Comparison of ENCODE assay signal across 36 cellular contexts in the genomic region with DNA sequence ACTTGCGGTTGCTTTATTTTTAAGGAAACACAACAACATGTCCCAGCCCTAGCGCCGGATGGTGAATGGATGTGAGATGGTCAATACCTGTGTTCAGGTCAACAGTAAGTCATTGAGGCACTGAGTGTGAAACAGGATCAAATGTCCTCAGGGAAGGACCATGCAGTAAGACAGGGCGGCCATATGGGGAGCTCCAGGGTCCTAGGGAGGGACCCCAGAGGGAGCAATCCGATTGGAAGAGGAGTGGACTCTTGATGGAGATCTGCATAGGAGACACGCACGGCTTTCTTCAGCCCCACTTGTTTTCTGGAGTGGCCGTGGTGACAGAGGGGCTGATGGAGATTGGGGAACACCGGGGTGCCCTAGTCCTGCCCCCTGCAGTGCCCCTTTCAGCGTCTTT.
"Had no signal": no experiment of that assay in that cellular context is flagged by ENCODE, and none has a peak within 500 bp of the region (broad histone marks: within the 10 kb centered on the region; RNA-seq: fewer than 3 reads in every experiment).

No MANE protein-coding gene starts in this region.

- H3K9me3 Mint-ChIP-seq: activated CD4-positive, alpha-beta memory T cell treated with anti-CD3 and anti-CD28 coated beads for 36 hours; activated CD4-positive, alpha-beta T cell treated with anti-CD3 and anti-CD28 coated beads, Interleukin-2, amount 10 ng/mL, durations not matched to agents 24 days and 14 days; activated naive CD4-positive, alpha-beta T cell treated with anti-CD3 and anti-CD28 coated beads for 36 hours; activated naive CD4-positive, alpha-beta T cell treated with anti-CD3 and anti-CD28 coated beads, Interleukin-2, amount 50 U/mL, for 24 hours; activated T-helper 1 cell treated with anti-CD3 and anti-CD28 coated beads, Interleukin-12 subunit alpha, Interleukin-12 subunit beta, Interleukin-2, Interleukin-4 antibody, amounts not matched to agents 30 ng/mL and 10 ng/mL and 1 ng/mL, durations not matched to agents 14 hours and 24 hours and 36 hours; activated T-helper 2 cell treated with anti-CD3 and anti-CD28 coated beads, Interferon-gamma antibody, Interleukin-2, Interleukin-4, amounts not matched to agents 10 μg/mL and 5 μg/mL and 100 μg/mL, durations not matched to agents 14 hours and 24 hours and 36 hours; T-helper 2 cell treated with Interferon-gamma antibody and Interleukin-4, amounts not matched to agents 5 μg/mL and 100 μg/mL, for 36 hours had no signal

- H3K27me3 ChIP-seq: adrenal gland, cardiac muscle cell, colonic mucosa, foreskin keratinocyte, gastrocnemius medialis had no signal

- H3K9me3 ChIP-seq: adrenal gland, breast epithelium, colonic mucosa, gastrocnemius medialis, heart left ventricle had no signal

- H3K4me1 Mint-ChIP-seq: activated CD4-positive, alpha-beta T cell treated with anti-CD3 and anti-CD28 coated beads for 36 hours; activated CD4-positive, alpha-beta T cell treated with anti-CD3 and anti-CD28 coated beads, Interleukin-2, amount 10 ng/mL, durations not matched to agents 24 days and 14 days; activated CD8-positive, alpha-beta memory T cell treated with anti-CD3 and anti-CD28 coated beads, Interleukin-2, amount 10 ng/mL, durations not matched to agents 7 days and 5 days; activated naive CD4-positive, alpha-beta T cell treated with anti-CD3 and anti-CD28 coated beads, Interleukin-2, amount 50 U/mL, for 24 hours; activated naive CD8-positive, alpha-beta T cell treated with anti-CD3 and anti-CD28 coated beads for 36 hours; activated naive CD8-positive, alpha-beta T cell treated with anti-CD3 and anti-CD28 coated beads, Interleukin-2, amount 50 U/mL, for 24 hours; T-helper 17 cell had no signal

- H3K36me3 Mint-ChIP-seq: activated CD4-positive, alpha-beta memory T cell treated with anti-CD3 and anti-CD28 coated beads for 36 hours; activated CD8-positive, alpha-beta memory T cell treated with anti-CD3 and anti-CD28 coated beads, Interleukin-2, amount 10 ng/mL, durations not matched to agents 7 days and 5 days; activated naive CD4-positive, alpha-beta T cell treated with anti-CD3 and anti-CD28 coated beads, Interleukin-2, amount 50 U/mL, for 24 hours; activated naive CD8-positive, alpha-beta T cell treated with anti-CD3 and anti-CD28 coated beads for 36 hours; brain had no signal

- H3K4me1 ChIP-seq: adrenal gland, breast epithelium, colonic mucosa, foreskin keratinocyte, gastrocnemius medialis, heart left ventricle had no signal

- H3K27ac ChIP-seq: adrenal gland, breast epithelium, cardiac muscle cell, colonic mucosa, foreskin keratinocyte, gastrocnemius medialis, heart left ventricle, WERI-Rb-1 had no signal

- H3K27me3 Mint-ChIP-seq: activated CD4-positive, alpha-beta memory T cell treated with anti-CD3 and anti-CD28 coated beads for 36 hours; activated CD4-positive, alpha-beta T cell treated with anti-CD3 and anti-CD28 coated beads for 36 hours; activated CD4-positive, alpha-beta T cell treated with anti-CD3 and anti-CD28 coated beads, Interleukin-2, amount 10 ng/mL, durations not matched to agents 24 days and 14 days; activated CD8-positive, alpha-beta memory T cell treated with anti-CD3 and anti-CD28 coated beads, Interleukin-2, amount 10 ng/mL, durations not matched to agents 7 days and 5 days; activated naive CD4-positive, alpha-beta T cell treated with anti-CD3 and anti-CD28 coated beads, Interleukin-2, amount 50 U/mL, for 24 hours; activated naive CD8-positive, alpha-beta T cell treated with anti-CD3 and anti-CD28 coated beads, Interleukin-2, amount 50 U/mL, for 24 hours had no signal

- H3K27ac Mint-ChIP-seq: activated CD4-positive, alpha-beta memory T cell treated with anti-CD3 and anti-CD28 coated beads for 36 hours; activated CD4-positive, alpha-beta T cell treated with anti-CD3 and anti-CD28 coated beads for 36 hours; activated CD4-positive, alpha-beta T cell treated with anti-CD3 and anti-CD28 coated beads, Interleukin-2, amount 10 ng/mL, durations not matched to agents 24 days and 14 days; activated CD8-positive, alpha-beta memory T cell treated with anti-CD3 and anti-CD28 coated beads, Interleukin-2, amount 10 ng/mL, durations not matched to agents 7 days and 5 days; activated CD8-positive, alpha-beta T cell treated with anti-CD3 and anti-CD28 coated beads, Interleukin-2, amount 10 ng/mL, durations not matched to agents 7 days and 5 days; activated naive CD4-positive, alpha-beta T cell treated with anti-CD3 and anti-CD28 coated beads for 36 hours; activated naive CD4-positive, alpha-beta T cell treated with anti-CD3 and anti-CD28 coated beads, Interleukin-2, amount 50 U/mL, for 24 hours; activated naive CD8-positive, alpha-beta T cell treated with anti-CD3 and anti-CD28 coated beads for 36 hours; activated naive CD8-positive, alpha-beta T cell treated with anti-CD3 and anti-CD28 coated beads, Interleukin-2, amount 50 U/mL, for 24 hours; activated T-helper 1 cell treated with anti-CD3 and anti-CD28 coated beads, Interleukin-12 subunit alpha, Interleukin-12 subunit beta, Interleukin-2, Interleukin-4 antibody, amounts not matched to agents 30 ng/mL and 10 ng/mL and 1 ng/mL, durations not matched to agents 14 hours and 24 hours and 36 hours; activated T-helper 2 cell treated with anti-CD3 and anti-CD28 coated beads, Interferon-gamma antibody, Interleukin-2, Interleukin-4, amounts not matched to agents 10 μg/mL and 5 μg/mL and 100 μg/mL, durations not matched to agents 14 hours and 24 hours and 36 hours; brain; T-helper 17 cell; T-helper 2 cell treated with Interferon-gamma antibody and Interleukin-4, amounts not matched to agents 5 μg/mL and 100 μg/mL, for 36 hours had no signal

- DNase-seq: activated CD4-positive, alpha-beta memory T cell treated with anti-CD3 and anti-CD28 coated beads for 36 hours; activated CD4-positive, alpha-beta T cell treated with anti-CD3 and anti-CD28 coated beads for 36 hours; activated CD4-positive, alpha-beta T cell treated with anti-CD3 and anti-CD28 coated beads, Interleukin-2, amount 10 ng/mL, durations not matched to agents 24 days and 14 days; activated CD4-positive, CD25-positive, alpha-beta regulatory T cell; activated CD4-positive, CD25-positive, alpha-beta regulatory T cell treated with anti-CD3 and anti-CD28 coated beads, Interleukin-2, amount 50 U/mL, for 72 hours; activated CD8-positive, alpha-beta memory T cell treated with anti-CD3 and anti-CD28 coated beads, Interleukin-2, amount 10 ng/mL, durations not matched to agents 7 days and 5 days; activated CD8-positive, alpha-beta memory T cell treated with anti-CD3 and anti-CD28 coated beads, Interleukin-2, amount 50 U/mL, for 4 hours; activated CD8-positive, alpha-beta T cell treated with anti-CD3 and anti-CD28 coated beads, Interleukin-2, amount 10 ng/mL, durations not matched to agents 7 days and 5 days; activated effector memory CD4-positive, alpha-beta T cell treated with anti-CD3 and anti-CD28 coated beads, Interleukin-2, amount 50 U/mL, for 16 hours; activated naive CD4-positive, alpha-beta T cell treated with anti-CD3 and anti-CD28 coated beads for 36 hours; activated naive CD8-positive, alpha-beta T cell treated with anti-CD3 and anti-CD28 coated beads for 36 hours; activated naive CD8-positive, alpha-beta T cell treated with anti-CD3 and anti-CD28 coated beads, Interleukin-2, amount 50 U/mL, for 24 hours; activated T-cell treated with anti-CD3 and anti-CD28 coated beads, Interleukin-2, amount 50 U/mL, for 1 hour; activated T-cell treated with anti-CD3 and anti-CD28 coated beads, Interleukin-2, amount 50 U/mL, for 48 hours; adrenal gland; amygdala; aorta; central memory CD4-positive, alpha-beta T cell; cerebellar nuclear complex; colonic mucosa; effector CD8-positive, alpha-beta T cell; foreskin keratinocyte; gastrocnemius medialis; glutamatergic neuron; heart left ventricle; T-helper 17 cell; T1000; WERI-Rb-1 had no signal

- H3K4me3 ChIP-seq: adrenal gland, breast epithelium, cardiac muscle cell, colonic mucosa, gastrocnemius medialis, heart left ventricle had no signal

- ATAC-seq: activated CD4-positive, alpha-beta T cell treated with anti-CD3 and anti-CD28 coated beads for 36 hours; activated CD8-positive, alpha-beta memory T cell treated with anti-CD3 and anti-CD28 coated beads, Interleukin-2, amount 10 ng/mL, durations not matched to agents 7 days and 5 days; activated CD8-positive, alpha-beta T cell treated with anti-CD3 and anti-CD28 coated beads, Interleukin-2, amount 10 ng/mL, durations not matched to agents 7 days and 5 days; activated naive CD8-positive, alpha-beta T cell treated with anti-CD3 and anti-CD28 coated beads, Interleukin-2, amount 50 U/mL, for 24 hours; esophagus mucosa; foreskin keratinocyte; gastrocnemius medialis; heart left ventricle; T-helper 17 cell had no signal

- H3K36me3 ChIP-seq: adrenal gland, breast epithelium, cardiac muscle cell, colonic mucosa, gastrocnemius medialis, heart left ventricle, WERI-Rb-1 had no signal

- H3K4me3 Mint-ChIP-seq: activated CD4-positive, alpha-beta memory T cell treated with anti-CD3 and anti-CD28 coated beads for 36 hours; activated CD4-positive, alpha-beta T cell treated with anti-CD3 and anti-CD28 coated beads for 36 hours; activated CD4-positive, alpha-beta T cell treated with anti-CD3 and anti-CD28 coated beads, Interleukin-2, amount 10 ng/mL, durations not matched to agents 24 days and 14 days; activated CD8-positive, alpha-beta memory T cell treated with anti-CD3 and anti-CD28 coated beads, Interleukin-2, amount 10 ng/mL, durations not matched to agents 7 days and 5 days; activated CD8-positive, alpha-beta T cell treated with anti-CD3 and anti-CD28 coated beads, Interleukin-2, amount 10 ng/mL, durations not matched to agents 7 days and 5 days; activated naive CD4-positive, alpha-beta T cell treated with anti-CD3 and anti-CD28 coated beads for 36 hours; activated naive CD4-positive, alpha-beta T cell treated with anti-CD3 and anti-CD28 coated beads, Interleukin-2, amount 50 U/mL, for 24 hours; activated naive CD8-positive, alpha-beta T cell treated with anti-CD3 and anti-CD28 coated beads for 36 hours; activated naive CD8-positive, alpha-beta T cell treated with anti-CD3 and anti-CD28 coated beads, Interleukin-2, amount 50 U/mL, for 24 hours; activated T-helper 1 cell treated with anti-CD3 and anti-CD28 coated beads, Interleukin-12 subunit alpha, Interleukin-12 subunit beta, Interleukin-2, Interleukin-4 antibody, amounts not matched to agents 30 ng/mL and 10 ng/mL and 1 ng/mL, durations not matched to agents 14 hours and 24 hours and 36 hours; brain; T-helper 17 cell; T-helper 2 cell treated with Interferon-gamma antibody and Interleukin-4, amounts not matched to agents 5 μg/mL and 100 μg/mL, for 36 hours had no signal
